In genomic region chr6:30646450-30647038, GRCh38 we compare ENCODE assay signal across 8 cellular contexts. TPM values are rescaled to one million over a fixed set of nuclear protein-coding genes. Genes with fewer than 3 reads are reported as not detected.
A peak's percentile ranks its signal among the peaks of the same experiment; 100 is the strongest.
DNase-seq lines count a peak whose midpoint lies in the region; ATAC-seq and TF ChIP-seq lines count a peak whose summit lies in the region.

No MANE protein-coding gene starts in this region.

- H3K36me3 ChIP-seq in CD4-positive, CD25-positive, alpha-beta regulatory T cell (ENCODE audit: control insufficient read depth, insufficient read depth, low read length): peaks cover 7% of the 10 kb centered on the region
- H3K36me3 ChIP-seq in effector memory CD4-positive, alpha-beta T cell (ENCODE audit: control insufficient read depth, insufficient read depth, low read length): peaks cover 8% of the 10 kb centered on the region

- peaks cover 13% of the 10 kb centered on the region for H3K4me1 ChIP-seq in CD4-positive, CD25-positive, alpha-beta regulatory T cell (ENCODE audit: control insufficient read depth, insufficient read depth, low read length, poor library complexity, severe bottlenecking)
- peaks cover 12% of the 10 kb centered on the region for H3K4me1 ChIP-seq in effector memory CD4-positive, alpha-beta T cell (ENCODE audit: control insufficient read depth, insufficient read depth, low read length, poor library complexity, severe bottlenecking)

- H3K9me3 Mint-ChIP-seq in CD4-positive, CD25-positive, alpha-beta regulatory T cell: no peaks in the 10 kb centered on the region
- no peaks in the 10 kb centered on the region for H3K9me3 Mint-ChIP-seq in WTC11

- POLR2A ChIA-PET in WTC11 (lab: Charles Lee): interaction anchor here (0.6 to 1.0 kb wide), 4 partner anchors 29 to 71 kb away, joined by 3 to 6 read pairs (median 4); partner anchors contain the start of genes MDC1 and PPP1R10

- H3K4me3 Mint-ChIP-seq in CD4-positive, CD25-positive, alpha-beta regulatory T cell: peak overlapping the region; percentile 85 to 91 (median 90)
- peak overlapping the region; percentile 76 for H3K4me3 Mint-ChIP-seq in WTC11

- peaks cover 12 to 30% (median 19%) of the 10 kb centered on the region in 4 donors for H3K4me1 Mint-ChIP-seq in CD4-positive, CD25-positive, alpha-beta regulatory T cell
- peaks cover 21% of the 10 kb centered on the region for H3K4me1 Mint-ChIP-seq in WTC11

- H3K9me3 ChIP-seq in CD4-positive, CD25-positive, alpha-beta regulatory T cell (ENCODE audit: control insufficient read depth in 2 of 2, low read length in 2 of 2): no peaks in the 10 kb centered on the region
- H3K9me3 ChIP-seq in effector memory CD4-positive, alpha-beta T cell (ENCODE audit: control insufficient read depth, low read length): no peaks in the 10 kb centered on the region

- CTCF ChIA-PET in WTC11 (lab: Charles Lee): interaction anchor here (0.6 to 2.0 kb wide), 7 partner anchors 26 to 441 kb away, joined by 3 to 10 read pairs (median 4); partner anchors contain the start of gene DHX16

- DNase-seq in CD4-positive, CD25-positive, alpha-beta regulatory T cell: peak in 1 of 3 donors; percentile 89
- DNase-seq in WTC11 (ENCODE audit: low spot score) (peak; percentile 91), middle frontal gyrus (ENCODE audit: extremely low spot score, low spot score) (peak; percentile 91), DMS 273 treated with DMSO at 0.1 percent for 48 hours (lab: John Stamatoyannopoulos, UW) (no peak), DMS153 treated with DMSO at 0.1 percent for 48 hours (lab: John Stamatoyannopoulos, UW; ENCODE audit: unreplicated experiment) (no peak)
- DNase-seq in effector memory CD4-positive, alpha-beta T cell: peak in 1 of 3 donors; percentile 89
- DNase-seq in stimulated activated naive CD8-positive, alpha-beta T cell treated with anti-CD3 and anti-CD28 coated beads, Interleukin-15, Interleukin-2, amounts not matched to agents 100 U/mL and 50 U/mL, for 24 hours: peak; percentile 94

- no peaks in the 10 kb centered on the region for H3K27me3 ChIP-seq in CD4-positive, CD25-positive, alpha-beta regulatory T cell (ENCODE audit: control insufficient read depth, insufficient read depth, low read length)
- H3K27me3 ChIP-seq in effector memory CD4-positive, alpha-beta T cell (replicated peaks; ENCODE audit: control insufficient read depth, insufficient read depth, low read length, poor library complexity, severe bottlenecking): no peaks in the 10 kb centered on the region

- H3K27ac ChIP-seq in CD4-positive, CD25-positive, alpha-beta regulatory T cell (ENCODE audit: insufficient read depth, low read length, poor library complexity, severe bottlenecking): peak overlapping the region; percentile 92
- peak overlapping the region; percentile 94 for H3K27ac ChIP-seq in effector memory CD4-positive, alpha-beta T cell (ENCODE audit: insufficient read depth, low read length, poor library complexity, severe bottlenecking)

- no peak for ATAC-seq in CD4-positive, CD25-positive, alpha-beta regulatory T cell (ENCODE audit: low read depth in 2 of 2)
- ATAC-seq in HG03103 (IDR thresholded peaks at IDR 0.05; ENCODE audit: low read depth, unreplicated experiment) (peak; percentile 30), WTC11 (peak; percentile 71)
- no peak for ATAC-seq in stimulated activated naive CD8-positive, alpha-beta T cell treated with anti-CD3 and anti-CD28 coated beads, Interleukin-15, Interleukin-2, amounts not matched to agents 100 U/mL and 50 U/mL, for 24 hours

- H3K27ac Mint-ChIP-seq in CD4-positive, CD25-positive, alpha-beta regulatory T cell: peak overlapping the region; percentile 69 to 89 (median 77)
- peak overlapping the region; percentile 68 for H3K27ac Mint-ChIP-seq in WTC11

- H3K36me3 Mint-ChIP-seq in CD4-positive, CD25-positive, alpha-beta regulatory T cell: peaks cover 18% of the 10 kb centered on the region
- peaks cover 25% of the 10 kb centered on the region for H3K36me3 Mint-ChIP-seq in WTC11

- no peaks in the 10 kb centered on the region for H3K27me3 Mint-ChIP-seq in CD4-positive, CD25-positive, alpha-beta regulatory T cell
- H3K27me3 Mint-ChIP-seq in WTC11 (ENCODE audit: low read depth): no peaks in the 10 kb centered on the region

- H3K4me3 ChIP-seq in CD4-positive, CD25-positive, alpha-beta regulatory T cell (ENCODE audit: low read depth, low read length): peak overlapping the region; percentile 33
- H3K4me3 ChIP-seq in effector memory CD4-positive, alpha-beta T cell (ENCODE audit: insufficient read depth, low read depth, low read length, poor library complexity, severe bottlenecking): no peak overlapping the region

- TF ChIP-seq CTCF in WTC11 (IDR thresholded peaks at IDR 0.05): no peak

TF ChIP-seq in WTC11, 78 proteins besides CTCF, POLR2A, EP300 and RAD21:
- no peak for TF ChIP-seq MXD4 (CRISPR knock-in tag; IDR thresholded peaks at IDR 0.05; ENCODE audit: borderline replicate concordance)
- no peak for TF ChIP-seq OVOL2 (CRISPR knock-in tag; IDR thresholded peaks at IDR 0.05; ENCODE audit: borderline replicate concordance)
- TF ChIP-seq ATF6 (CRISPR knock-in tag; IDR thresholded peaks at IDR 0.05): no peak
- TF ChIP-seq EMX1 (CRISPR knock-in tag; IDR thresholded peaks at IDR 0.05): no peak
- TF ChIP-seq ATF1 (CRISPR knock-in tag; IDR thresholded peaks at IDR 0.05): no peak
- TF ChIP-seq NR2C2 (CRISPR knock-in tag; IDR thresholded peaks at IDR 0.05): no peak
- no peak for TF ChIP-seq PREB (CRISPR knock-in tag; IDR thresholded peaks at IDR 0.05; ENCODE audit: borderline replicate concordance)
- TF ChIP-seq CREB1 (CRISPR knock-in tag; IDR thresholded peaks at IDR 0.05): no peak

RNA-seq across cellular contexts. Expression of gene C6orf136, which starts 0.4 kb away (rescaled TPM):
- 24.4 TPM for total RNA-seq in CD4-positive, CD25-positive, alpha-beta regulatory T cell
- polyA plus RNA-seq in CD4-positive, CD25-positive, alpha-beta regulatory T cell: 10 to 100 TPM in 2 of 4 donors, 1 to 10 TPM in 2; 7.5 to 19.7 (median 10.9) TPM
- 21.8 to 26.5 TPM (median 25.5 TPM) in 3 replicates for total RNA-seq in WTC11 (2021)

RNA-seq across cellular contexts. Expression of gene ATAT1, which starts 19.9 kb away (rescaled TPM):
- 7.2 TPM for total RNA-seq in CD4-positive, CD25-positive, alpha-beta regulatory T cell
- under 1 TPM; 0.27 to 0.89 (median 0.53) TPM for polyA plus RNA-seq in CD4-positive, CD25-positive, alpha-beta regulatory T cell
- 19.3 to 21.7 TPM (median 20.3 TPM) in 3 replicates for total RNA-seq in WTC11 (2021)

RNA-seq across cellular contexts. Expression of gene DHX16, which starts 26.3 kb away (rescaled TPM):
- 33.8 TPM for total RNA-seq in CD4-positive, CD25-positive, alpha-beta regulatory T cell
- 10 to 100 TPM; 13.2 to 25.3 (median 16.7) TPM for polyA plus RNA-seq in CD4-positive, CD25-positive, alpha-beta regulatory T cell
- total RNA-seq in WTC11 (2021): 27.3 to 32.2 TPM (median 30.6 TPM) in 3 replicates

RNA-seq across cellular contexts. Expression of gene MRPS18B, which starts 28.9 kb away (rescaled TPM):
- 19.0 TPM for total RNA-seq in CD4-positive, CD25-positive, alpha-beta regulatory T cell
- 100 to 1,000 TPM; 121 to 165 (median 151) TPM for polyA plus RNA-seq in CD4-positive, CD25-positive, alpha-beta regulatory T cell
- 56.4 to 67.8 TPM (median 57.6 TPM) in 3 replicates for total RNA-seq in WTC11 (2021)

RNA-seq across cellular contexts. Expression of gene PPP1R10, which starts 29.5 kb away (rescaled TPM):
- total RNA-seq in CD4-positive, CD25-positive, alpha-beta regulatory T cell: 164 TPM
- 10 to 100 TPM; 18.0 to 22.9 (median 19.7) TPM for polyA plus RNA-seq in CD4-positive, CD25-positive, alpha-beta regulatory T cell
- total RNA-seq in WTC11 (2021): 83.1 to 90.5 TPM (median 85.5 TPM) in 3 replicates

Comparison
In these comparisons a context has a peak if more than half of its experiments do, and no peak if none do; other contexts are left out.
1. ATAC-seq: peak in HG03103 (single experiment) and WTC11 (single experiment); none in CD4-positive, CD25-positive, alpha-beta regulatory T cell (0 of 2) and stimulated activated naive CD8-positive, alpha-beta T cell treated with anti-CD3 and anti-CD28 coated beads, Interleukin-15, Interleukin-2, amounts not matched to agents 100 U/mL and 50 U/mL, for 24 hours (single experiment).
2. DNase-seq: peak in WTC11 (single experiment), middle frontal gyrus (single experiment) and stimulated activated naive CD8-positive, alpha-beta T cell treated with anti-CD3 and anti-CD28 coated beads, Interleukin-15, Interleukin-2, amounts not matched to agents 100 U/mL and 50 U/mL, for 24 hours (single experiment); none in DMS 273 treated with DMSO at 0.1 percent for 48 hours (single experiment) and DMS153 treated with DMSO at 0.1 percent for 48 hours (single experiment).